Comparison of ENCODE assay signal across 10 cellular contexts in genomic region chr1:117826551-117827078, GRCh38.
DNase-seq lines count a peak whose midpoint lies in the region; ATAC-seq and TF ChIP-seq lines count a peak whose summit lies in the region.
"Had no signal": no experiment of that assay in that cellular context is flagged by ENCODE, and none has a peak within 500 bp of the region (broad histone marks: within the 10 kb centered on the region; RNA-seq: fewer than 3 reads in every experiment).

No MANE protein-coding gene starts in this region.

- peaks cover 9% of the 10 kb centered on the region for H3K4me1 ChIP-seq in mesenchymal stem cell (ENCODE audit: control insufficient read depth, insufficient read depth, low read depth, low read length)

- peak overlapping the region; percentile 9 for H2BK5ac ChIP-seq in mesenchymal stem cell (ENCODE audit: low read depth, low read length, poor library complexity, severe bottlenecking)

- peak overlapping the region in 1 of 2 experiments; percentile 77 for H3K14ac ChIP-seq in mesenchymal stem cell (ENCODE audit: low read length in 2 of 2)

- H3K9ac ChIP-seq in mesenchymal stem cell (ENCODE audit: low read length) = no peak overlapping the region

- no peak overlapping the region for H3K23ac ChIP-seq in mesenchymal stem cell (ENCODE audit: low read length in 2 of 2)

- H3K4me3 ChIP-seq in AG04449 (ENCODE audit: low read depth, low read length) = no peak overlapping the region
- peak overlapping the region in 1 of 2 experiments; percentile 40 for H3K4me3 ChIP-seq in mesenchymal stem cell (ENCODE audit: insufficient read depth in 1 of 2, low read depth in 1 of 2, low read length in 2 of 2)
- H3K4me3 ChIP-seq: cardiac muscle cell had no signal

- H3K27me3 ChIP-seq in mesenchymal stem cell (ENCODE audit: control insufficient read depth in 1 of 2, insufficient read depth in 1 of 2, low read length in 2 of 2) = no peaks in the 10 kb centered on the region
- H3K27me3 ChIP-seq: cardiac muscle cell had no signal

- no peak overlapping the region for H2AFZ ChIP-seq in mesenchymal stem cell (ENCODE audit: low read depth, low read length)

- peaks cover 3% of the 10 kb centered on the region for H3K9me3 Mint-ChIP-seq in activated CD8-positive, alpha-beta memory T cell treated with anti-CD3 and anti-CD28 coated beads, Interleukin-2, amount 10 ng/mL, durations not matched to agents 7 days and 5 days (ENCODE audit: low read depth)
- H3K9me3 Mint-ChIP-seq in nephron progenitor cell = peaks cover 20% of the 10 kb centered on the region

- peak; percentile 67 for DNase-seq in AG04449 (ENCODE audit: low read depth, low spot score)
- DNase-seq in LoVo (ENCODE audit: low spot score) = peak; percentile 60
- DNase-seq in dermis blood vessel endothelial cell = peak; percentile 72
- peak; percentile 85 for DNase-seq in mesenchymal stem cell
- DNase-seq in activated CD8-positive, alpha-beta memory T cell treated with anti-CD3 and anti-CD28 coated beads, Interleukin-2, amount 10 ng/mL, durations not matched to agents 7 days and 5 days = no peak
- no peak for DNase-seq in iPS-NIHi7 (ENCODE audit: extremely low spot score)
- no peak for DNase-seq in UCSD-AML1 (lab: John Stamatoyannopoulos, UW; ENCODE audit: unreplicated experiment)
- DNase-seq in nephron progenitor cell = no peak
- DNase-seq: stimulated activated naive B cell treated with anti-CD40 and anti-IgM and Interleukin-4, amounts not matched to agents 10 μg/mL and 1 μg/mL and 100 μg/mL, for 72 hours had no signal

- no peak for TF ChIP-seq CTCF in AG04449 (IDR thresholded peaks at IDR 0.05; ENCODE audit: insufficient read depth, low read length, missing control alignments)
- TF ChIP-seq CTCF in nephron progenitor cell (IDR thresholded peaks at IDR 0.05) = no peak

- no peak for ATAC-seq in activated CD8-positive, alpha-beta memory T cell treated with anti-CD3 and anti-CD28 coated beads, Interleukin-2, amount 10 ng/mL, durations not matched to agents 7 days and 5 days
- ATAC-seq: stimulated activated naive B cell treated with anti-CD40 and anti-IgM and Interleukin-4, amounts not matched to agents 10 μg/mL and 1 μg/mL and 100 μg/mL, for 72 hours had no signal

- CTCF ChIA-PET in AG04449 (lab: Yijun Ruan, JAX) = interaction anchor here (1.3 to 3.0 kb wide), 3 partner anchors 12 to 69 kb away, joined by 3 to 12 read pairs (median 4); no protein-coding TSS in a partner anchor
- CTCF ChIA-PET in activated CD8-positive, alpha-beta memory T cell treated with anti-CD3 and anti-CD28 coated beads, Interleukin-2, amount 10 ng/mL, durations not matched to agents 7 days and 5 days (lab: Charles Lee) = interaction anchor here (1.0 to 1.2 kb wide), 2 partner anchors 10 to 68 kb away, joined by 3 to 4 read pairs; no protein-coding TSS in a partner anchor

- no peaks in the 10 kb centered on the region for H3K36me3 Mint-ChIP-seq in activated CD8-positive, alpha-beta memory T cell treated with anti-CD3 and anti-CD28 coated beads, Interleukin-2, amount 10 ng/mL, durations not matched to agents 7 days and 5 days
- no peaks in the 10 kb centered on the region for H3K36me3 Mint-ChIP-seq in nephron progenitor cell (ENCODE audit: low read depth)
- H3K36me3 Mint-ChIP-seq: stimulated activated naive B cell treated with anti-CD40 and anti-IgM and Interleukin-4, amounts not matched to agents 10 μg/mL and 1 μg/mL and 100 μg/mL, for 72 hours had no signal

- H4K8ac ChIP-seq in mesenchymal stem cell (ENCODE audit: low read length) = peak overlapping the region; percentile 43

- H3K4me2 ChIP-seq in mesenchymal stem cell (ENCODE audit: low read length, poor library complexity, severe bottlenecking) = no peak overlapping the region

- H3K4me3 Mint-ChIP-seq in activated CD8-positive, alpha-beta memory T cell treated with anti-CD3 and anti-CD28 coated beads, Interleukin-2, amount 10 ng/mL, durations not matched to agents 7 days and 5 days = no peak overlapping the region
- H3K4me3 Mint-ChIP-seq in nephron progenitor cell = no peak overlapping the region
- H3K4me3 Mint-ChIP-seq: stimulated activated naive B cell treated with anti-CD40 and anti-IgM and Interleukin-4, amounts not matched to agents 10 μg/mL and 1 μg/mL and 100 μg/mL, for 72 hours had no signal

- WGBS in mesenchymal stem cell = 50% methylated on average over 1 of the region's 1 CpG

- no peak overlapping the region for H3K27ac Mint-ChIP-seq in activated CD8-positive, alpha-beta memory T cell treated with anti-CD3 and anti-CD28 coated beads, Interleukin-2, amount 10 ng/mL, durations not matched to agents 7 days and 5 days
- H3K27ac Mint-ChIP-seq in nephron progenitor cell = no peak overlapping the region
- H3K27ac Mint-ChIP-seq: stimulated activated naive B cell treated with anti-CD40 and anti-IgM and Interleukin-4, amounts not matched to agents 10 μg/mL and 1 μg/mL and 100 μg/mL, for 72 hours had no signal

- peak overlapping the region; percentile 85 for H4K91ac ChIP-seq in mesenchymal stem cell (ENCODE audit: low read length)

- peak overlapping the region; percentile 23 to 80 for H2BK12ac ChIP-seq in mesenchymal stem cell (ENCODE audit: low read length in 2 of 2)

- H3K18ac ChIP-seq in mesenchymal stem cell (ENCODE audit: low read depth in 1 of 2, low read length in 2 of 2) = peak overlapping the region; percentile 67 to 92

- peaks cover 4% of the 10 kb centered on the region for H3K27me3 Mint-ChIP-seq in activated CD8-positive, alpha-beta memory T cell treated with anti-CD3 and anti-CD28 coated beads, Interleukin-2, amount 10 ng/mL, durations not matched to agents 7 days and 5 days
- peaks cover 8% of the 10 kb centered on the region for H3K27me3 Mint-ChIP-seq in nephron progenitor cell (ENCODE audit: low read depth, poor library complexity)

- peak overlapping the region in 1 of 2 experiments; percentile 50 for H3K4ac ChIP-seq in mesenchymal stem cell (ENCODE audit: low read depth in 1 of 2, low read length in 2 of 2)

- H2BK120ac ChIP-seq in mesenchymal stem cell (ENCODE audit: low read depth, low read length) = peak overlapping the region; percentile 11

- POLR2A ChIA-PET in AG04449 (lab: Yijun Ruan, JAX) = interaction anchor here (0.7 kb wide), 1 partner anchor 11 kb away, joined by 3 read pairs; no protein-coding TSS in a partner anchor

- H2BK15ac ChIP-seq in mesenchymal stem cell (ENCODE audit: low read depth, poor library complexity, severe bottlenecking) = no peak overlapping the region

- peak overlapping the region; percentile 49 for H3K27ac ChIP-seq in mesenchymal stem cell (ENCODE audit: low read length, poor library complexity, severe bottlenecking)
- H3K27ac ChIP-seq: cardiac muscle cell had no signal

- H3K9me3 ChIP-seq in mesenchymal stem cell (ENCODE audit: control insufficient read depth, low read length) = no peaks in the 10 kb centered on the region

- no peaks in the 10 kb centered on the region for H3K4me1 Mint-ChIP-seq in activated CD8-positive, alpha-beta memory T cell treated with anti-CD3 and anti-CD28 coated beads, Interleukin-2, amount 10 ng/mL, durations not matched to agents 7 days and 5 days
- no peaks in the 10 kb centered on the region for H3K4me1 Mint-ChIP-seq in nephron progenitor cell
- H3K4me1 Mint-ChIP-seq: stimulated activated naive B cell treated with anti-CD40 and anti-IgM and Interleukin-4, amounts not matched to agents 10 μg/mL and 1 μg/mL and 100 μg/mL, for 72 hours had no signal

- H3K36me3 ChIP-seq in mesenchymal stem cell (ENCODE audit: control insufficient read depth in 1 of 2, insufficient read depth in 2 of 2, low read depth in 1 of 2, low read length in 2 of 2) = no peaks in the 10 kb centered on the region
- H3K36me3 ChIP-seq: cardiac muscle cell had no signal

- H3K79me1 ChIP-seq in mesenchymal stem cell (replicated peaks; ENCODE audit: low read length, poor library complexity, severe bottlenecking) = no peaks in the 10 kb centered on the region

- H2AK5ac ChIP-seq in mesenchymal stem cell (ENCODE audit: low read length, severe bottlenecking) = peak overlapping the region; percentile 13

Comparison
In these comparisons a context has a peak if more than half of its experiments do, and no peak if none do; other contexts are left out.
1. DNase-seq: peak in AG04449 (single experiment), LoVo (single experiment), dermis blood vessel endothelial cell (single experiment) and mesenchymal stem cell (single experiment); none in activated CD8-positive, alpha-beta memory T cell treated with anti-CD3 and anti-CD28 coated beads, Interleukin-2, amount 10 ng/mL, durations not matched to agents 7 days and 5 days (single experiment), iPS-NIHi7 (single experiment), UCSD-AML1 (single experiment) and nephron progenitor cell (single experiment).